21 cellular contexts compared by ENCODE assay signal in genomic region chr20:62513991-62514390, GRCh38. TPM values are rescaled to one million over a fixed set of nuclear protein-coding genes. Genes with fewer than 3 reads are reported as not detected.
DNase-seq lines count a peak whose midpoint lies in the region; ATAC-seq, FAIRE-seq and TF ChIP-seq lines count a peak whose summit lies in the region.
"Had no signal": no experiment of that assay in that cellular context is flagged by ENCODE, and none has a peak within 500 bp of the region (broad histone marks: within the 10 kb centered on the region; RNA-seq: fewer than 3 reads in every experiment).

No MANE protein-coding gene starts in this region.

- H3K9me3 Mint-ChIP-seq in neural crest cell, result no peaks in the 10 kb centered on the region
- H3K9me3 Mint-ChIP-seq: CD4-positive, alpha-beta memory T cell; H9 had no signal

- H3K27ac Mint-ChIP-seq in neural crest cell (ENCODE audit: unreplicated experiment), result peak overlapping the region; percentile 27
- H3K27ac Mint-ChIP-seq: CD14-positive monocyte; CD4-positive, alpha-beta memory T cell had no signal

- no peaks in the 10 kb centered on the region for H4K20me1 ChIP-seq in GM12878 (ENCODE audit: control insufficient read depth, insufficient read depth)

- no peak overlapping the region for H2AFZ ChIP-seq in GM12878 (ENCODE audit: control insufficient read depth, low read depth, low read length)

- no peak for TF ChIP-seq EP300 in GM12878 (IDR thresholded peaks at IDR 0.05; ENCODE audit: borderline replicate concordance in 1 of 2, control insufficient read depth in 1 of 2, low read depth in 2 of 2, low read length in 2 of 2)

- no peaks in the 10 kb centered on the region for H3K36me3 ChIP-seq in GM12878 (ENCODE audit: control insufficient read depth in 2 of 2, insufficient read depth in 2 of 2, low read length in 1 of 2)
- no peaks in the 10 kb centered on the region for H3K36me3 ChIP-seq in gastrocnemius medialis
- H3K36me3 ChIP-seq: BE2C had no signal

- H3K27me3 Mint-ChIP-seq in neural crest cell (ENCODE audit: low read depth), result no peaks in the 10 kb centered on the region

- WGBS in GM12878 (ENCODE audit: insufficient coverage, insufficient replicate concordance, low lambda C conversion rate, missing lambda C conversion rate), result 42% methylated on average over 14 of the region's 14 CpGs

- H3K79me2 ChIP-seq in GM12878 (ENCODE audit: control insufficient read depth, insufficient read depth, low read length), result no peaks in the 10 kb centered on the region

- H3K4me3 Mint-ChIP-seq in neural crest cell, result no peak overlapping the region
- H3K4me3 Mint-ChIP-seq: CD4-positive, alpha-beta memory T cell; H9 had no signal

- H3K27ac ChIP-seq in GM12878 (ENCODE audit: control insufficient read depth, insufficient read depth) (no peak overlapping the region), gastrocnemius medialis (peak overlapping the region; percentile 90 to 99 (median 99))

- H3K4me1 ChIP-seq in GM12878 (ENCODE audit: control insufficient read depth, insufficient read depth, low read length), result no peaks in the 10 kb centered on the region
- H3K4me1 ChIP-seq in gastrocnemius medialis, result peaks cover 45 to 48% of the 10 kb centered on the region in 2 donors
- H3K4me1 ChIP-seq: BE2C had no signal

- SMC1A ChIA-PET in GM12878 (lab: Charles Lee; ENCODE audit: uncharacterized antibody, unreplicated experiment), result no interaction called here

- no TSS peak for BruUV-seq in GM12878 (replicated peaks; lab: Mats Ljungman, UMichigan)

- H3K27me3 ChIP-seq in GM12878 (replicated peaks in 1 of 2; ENCODE audit: control insufficient read depth in 2 of 2, insufficient read depth in 2 of 2, low read length in 1 of 2) (peaks cover 5 to 13% of the 10 kb centered on the region in 2 experiments; a peak in 2 of 4 replicates), gastrocnemius medialis (no peaks in the 10 kb centered on the region)
- H3K27me3 ChIP-seq: BE2C had no signal

- POLR2A ChIA-PET in GM12878 (lab: Charles Lee), result no interaction called here

- ATAC-seq in GM12878 (peak; percentile 29; the same call in 1 of the 3 replicates), gastrocnemius medialis (no peak), GM18520 (IDR thresholded peaks at IDR 0.05; ENCODE audit: unreplicated experiment) (no peak)
- ATAC-seq: K562 had no signal

- FAIRE-seq in HTR-8/SVneo (lab: Jason Lieb, UNC) (peak; percentile 85), GM12878 (lab: Jason Lieb, UNC) (no peak)
- FAIRE-seq: A204.1, K562 had no signal

- H3K4me3 ChIP-seq in GM12878, result no peak overlapping the region
- no peak overlapping the region for H3K4me3 ChIP-seq in gastrocnemius medialis
- H3K4me3 ChIP-seq: K562 had no signal

- CTCF ChIA-PET in GM12878 (lab: Yijun Ruan, JAX), result interaction anchor here (0.6 kb wide), 1 partner anchor 8 kb away, joined by 3 read pairs; no protein-coding TSS in a partner anchor

- RAD21 ChIA-PET in GM12878 (lab: Charles Lee; ENCODE audit: unreplicated experiment), result no interaction called here

- no peak for TF ChIP-seq RAD21 in GM12878 (IDR thresholded peaks at IDR 0.05; ENCODE audit: insufficient read depth, low read depth, low read length)

- intact Hi-C loops in GM12878 (cut with micrococcal nuclease; ENCODE audit: unreplicated experiment) (no loop called here), gastrocnemius medialis (cut with DNase I; ENCODE audit: low total_unique reads) (no loop called here)

- no peaks in the 10 kb centered on the region for H3K36me3 Mint-ChIP-seq in neural crest cell (ENCODE audit: low read depth)
- H3K36me3 Mint-ChIP-seq: CD14-positive monocyte; CD4-positive, alpha-beta memory T cell had no signal

- TF ChIP-seq CTCF in GM12878 (IDR thresholded peaks at IDR 0.05 in 2 of 3, conservative IDR thresholded peaks at IDR 0.05 in 1 of 3; ENCODE audit: control insufficient read depth in 2 of 3, extremely low read depth in 1 of 3, insufficient read depth in 1 of 3, low read depth in 3 of 3, low read length in 3 of 3), result no peak
- TF ChIP-seq CTCF in neural crest cell (conservative IDR thresholded peaks at IDR 0.05), result no peak
- no peak for TF ChIP-seq CTCF in gastrocnemius medialis (IDR thresholded peaks at IDR 0.05 in 4 of 5, conservative IDR thresholded peaks at IDR 0.05 in 1 of 5)

- in situ Hi-C loops in GM12878 (cut with MboI) (no loop called here), gastrocnemius medialis (cut with MboI; ENCODE audit: low sequenced_read_pairs in 4 of 4) (loop anchor here in 1 of 4 donors (25.0 kb wide), 1 partner anchor 98 kb away; no protein-coding TSS in a partner anchor)

- DNase-seq in HTR-8/SVneo (ENCODE audit: insufficient read length, low spot score) (no peak), GM12878 (ENCODE audit: low read depth, low spot score) (no peak), neural crest cell (ENCODE audit: low read depth, low spot score) (no peak), gastrocnemius medialis (no peak), HUDEP-2 (lab: John Stamatoyannopoulos, UW; ENCODE audit: unreplicated experiment in 76 of 76) (no peak), dedifferentiated amniotic fluid mesenchymal stem cell (ENCODE audit: extremely low spot score) (no peak)
- no peak for DNase-seq in activated naive CD4-positive, alpha-beta T cell treated with anti-CD3 and anti-CD28 coated beads, Interleukin-2, amount 50 U/mL, for 16 hours
- DNase-seq: ACHN; BE2C; CD4-positive, alpha-beta memory T cell; DMS153; DMS79; GDM1; GOT3; H9; IMR-90 had no signal

- no peak overlapping the region for H3K9ac ChIP-seq in GM12878 (ENCODE audit: control insufficient read depth, insufficient read depth, low read length)

- H3K4me1 Mint-ChIP-seq in neural crest cell, result no peaks in the 10 kb centered on the region
- H3K4me1 Mint-ChIP-seq: CD14-positive monocyte; CD4-positive, alpha-beta memory T cell had no signal

- H3K9me3 ChIP-seq in GM12878 (replicated peaks; ENCODE audit: control insufficient read depth, insufficient read depth, low read length), result no peaks in the 10 kb centered on the region
- H3K9me3 ChIP-seq in gastrocnemius medialis, result no peaks in the 10 kb centered on the region
- H3K9me3 ChIP-seq: BE2C had no signal

- TF ChIP-seq POLR2A in GM12878 (IDR thresholded peaks at IDR 0.05; ENCODE audit: low read depth, low read length) (no peak), gastrocnemius medialis (IDR thresholded peaks at IDR 0.05) (no peak)

- H3K4me2 ChIP-seq in GM12878 (ENCODE audit: control insufficient read depth, insufficient read depth), result no peak overlapping the region

TF ChIP-seq in GM12878, 131 proteins besides CTCF, POLR2A, EP300 and RAD21 (continues in another document):
- TF ChIP-seq PML (IDR thresholded peaks at IDR 0.05; ENCODE audit: low read length) (no peak), ZNF24 (IDR thresholded peaks at IDR 0.05) (no peak), KAT2A (conservative IDR thresholded peaks at IDR 0.05; ENCODE audit: control insufficient read depth, low read depth, low read length) (no peak), MYB (IDR thresholded peaks at IDR 0.05; ENCODE audit: borderline replicate concordance, low read depth, low read length) (no peak), PAX5 (IDR thresholded peaks at IDR 0.05; ENCODE audit: borderline replicate concordance, low read depth, low read length) (no peak), GATAD2B (conservative IDR thresholded peaks at IDR 0.05; ENCODE audit: low read depth) (no peak), CEBPB (IDR thresholded peaks at IDR 0.05; ENCODE audit: borderline replicate concordance in 1 of 2, low read depth in 2 of 2, low read length in 2 of 2) (no peak), SIX5 (IDR thresholded peaks at IDR 0.05; ENCODE audit: low read depth, low read length, severe bottlenecking) (no peak)

RNA-seq across cellular contexts. Expression of gene GATA5, which starts 38.2 kb away (rescaled TPM):
- not detected in 2 replicates for total RNA-seq in GM12878 (2013; cell fraction: nucleolus; rRNA removed)
- total RNA-seq in GM12878 (2014; rRNA removed) (not detected in 2 replicates), GM12878 (2014; rRNA removed; fragmentation: Illumina TruSeq; extraction: Trizol) (not detected in 2 replicates), GM12878 (2021) (not detected in 2 replicates), neural crest cell (0.14 TPM in 1 of 2 replicates, not detected in the other), gastrocnemius medialis (not detected)
- polyA plus RNA-seq in GM12878 (2011; ENCODE audit: low read depth), result not detected
- polyA plus RNA-seq in GM12878 (2011; rRNA removed) (not detected in 2 replicates), GM12878 (2014; fragmentation: Illumina TruSeq; extraction: Trizol) (not detected in 2 replicates), GM12878 (2014; fragmentation: Nextera tagmentation; extraction: Ambion mirVana) (not detected), GM12878 (2014; rRNA removed) (not detected in 2 replicates), GM12878 (2016; fragmentation: Nextera tagmentation; extraction: Ambion mirVana) (not detected)
- polyA plus RNA-seq in GM12878 (2011; cell fraction: cytosol; rRNA removed), result not detected in 2 replicates
- polyA plus RNA-seq in GM12878 (2011; cell fraction: nucleus; rRNA removed), result not detected in 2 replicates
- not detected in 2 replicates for polyA plus RNA-seq in GM12878 (2012)
- not detected in 2 replicates for polyA minus RNA-seq in GM12878 (2011; rRNA and poly(A)+ RNA removed)
- polyA minus RNA-seq in GM12878 (2011; cell fraction: cytosol; rRNA and poly(A)+ RNA removed), result not detected in 2 replicates
- not detected in 2 replicates for polyA minus RNA-seq in GM12878 (2011; cell fraction: nucleus; rRNA and poly(A)+ RNA removed)
- total RNA-seq: CD4-positive, alpha-beta memory T cell; Daoy; IMR-90 had no signal
- polyA plus RNA-seq: CD14-positive monocyte; CD4-positive, alpha-beta memory T cell; IMR-90 had no signal
